In the genomic region with DNA sequence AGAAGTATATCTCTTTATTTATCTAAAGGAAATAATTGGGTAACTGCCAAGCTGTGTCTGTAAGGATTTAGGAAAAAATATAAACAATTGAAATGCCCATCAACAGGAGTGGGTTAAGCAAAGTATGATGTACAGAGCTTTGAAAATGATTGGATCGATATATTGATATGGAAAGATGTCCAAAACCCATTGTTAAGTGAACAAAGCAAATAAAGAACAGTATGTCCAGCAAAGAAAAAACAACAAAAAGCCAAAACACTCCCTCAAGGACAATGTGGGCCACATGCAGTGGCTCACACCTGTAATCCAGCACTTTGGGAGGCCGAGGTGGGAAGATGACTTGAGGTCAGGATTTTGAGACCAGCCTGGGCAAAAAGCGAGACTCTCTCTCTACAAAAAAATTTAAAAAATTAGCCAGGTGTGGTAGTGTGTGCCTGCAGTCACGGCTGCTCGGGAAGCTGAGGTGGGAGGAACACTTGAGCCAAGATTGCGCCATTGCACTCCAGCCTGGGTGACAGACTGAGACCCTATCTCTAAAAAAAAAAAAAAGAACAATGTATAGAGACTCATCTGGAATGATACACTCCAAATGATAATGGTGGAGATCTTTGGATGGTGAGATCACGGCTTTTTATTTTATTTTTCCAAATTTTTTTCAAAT, we compare ENCODE assay signal across 8 cellular contexts.
"Had no signal": no experiment of that assay in that cellular context is flagged by ENCODE, and none has a peak within 500 bp of the region (broad histone marks: within the 10 kb centered on the region; RNA-seq: fewer than 3 reads in every experiment).

No MANE protein-coding gene starts in this region.

- H3K4me2 ChIP-seq: GM23338 had no signal

- FAIRE-seq: H1, H54 had no signal

- H3K27ac ChIP-seq: HL-60 had no signal

- DNase-seq: H9, HCEC 1CT, IMR-90, KBM-7 had no signal

- H3K4me3 ChIP-seq: GM23338 had no signal

- ATAC-seq: GM23338 had no signal

- H2AFZ ChIP-seq: GM23338 had no signal
